Comparison of ENCODE assay signal across 8 cellular contexts in the genomic region with DNA sequence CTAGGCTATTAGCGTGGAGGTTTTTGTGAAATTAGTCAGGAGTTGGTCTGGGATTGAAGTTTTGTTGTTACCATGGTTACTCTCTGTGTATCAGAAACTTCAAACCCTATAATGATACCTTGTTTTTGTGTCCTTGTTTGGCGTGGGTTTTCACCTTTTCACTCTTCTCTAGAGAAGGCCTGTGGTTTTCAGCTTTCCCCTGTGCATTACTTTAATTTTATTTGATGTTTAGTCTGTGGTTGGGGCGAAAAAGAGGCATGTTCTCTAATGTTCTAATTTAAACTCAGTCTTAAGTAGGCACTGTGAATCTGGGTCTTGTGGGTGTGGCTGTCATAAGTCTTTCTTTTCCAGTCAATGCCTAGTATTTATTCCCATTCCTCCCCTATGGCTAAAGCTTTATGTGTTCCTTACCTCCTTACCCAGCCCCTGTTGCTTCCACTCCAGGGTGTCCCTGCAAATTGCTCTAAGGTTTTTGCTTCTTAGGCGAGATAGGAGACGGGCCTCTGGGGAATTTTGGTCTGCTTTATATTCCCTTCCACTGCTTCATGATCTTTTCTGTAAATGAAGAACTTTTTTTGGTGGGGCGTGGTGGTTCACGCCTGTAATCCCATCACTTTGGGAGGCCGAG.
DNase-seq lines count a peak whose midpoint lies in the region; ATAC-seq and TF ChIP-seq lines count a peak whose summit lies in the region.

No MANE protein-coding gene starts in this region.

- no peaks in the 10 kb centered on the region for H3K4me1 ChIP-seq in mammary epithelial cell (ENCODE audit: insufficient read depth, low read length)
- no peaks in the 10 kb centered on the region for H3K4me1 ChIP-seq in breast epithelium

- H3K36me3 Mint-ChIP-seq in activated CD8-positive, alpha-beta T cell treated with anti-CD3 and anti-CD28 coated beads, Interleukin-2, amount 10 ng/mL, durations not matched to agents 7 days and 5 days (ENCODE audit: low read depth): peaks cover 5% of the 10 kb centered on the region

- H3K4me3 ChIP-seq in mammary epithelial cell (replicated peaks in 1 of 3; ENCODE audit: insufficient read depth in 1 of 3, low read depth in 2 of 3, low read length in 3 of 3) (no peak overlapping the region), breast epithelium (no peak overlapping the region)

- CTCF ChIA-PET in mammary epithelial cell (lab: Charles Lee; ENCODE audit: low non-redundant PET): no interaction called here
- CTCF ChIA-PET in activated CD8-positive, alpha-beta T cell treated with anti-CD3 and anti-CD28 coated beads, Interleukin-2, amount 10 ng/mL, durations not matched to agents 7 days and 5 days (lab: Charles Lee): no interaction called here

- H3K27me3 Mint-ChIP-seq in activated CD8-positive, alpha-beta T cell treated with anti-CD3 and anti-CD28 coated beads, Interleukin-2, amount 10 ng/mL, durations not matched to agents 7 days and 5 days (ENCODE audit: low read depth): no peaks in the 10 kb centered on the region

- H3K79me2 ChIP-seq in mammary epithelial cell (ENCODE audit: insufficient read depth, low read length): peaks cover 68% of the 10 kb centered on the region

- H3K27me3 ChIP-seq in mammary epithelial cell (ENCODE audit: insufficient read depth, low read length) (no peaks in the 10 kb centered on the region), breast epithelium (no peaks in the 10 kb centered on the region)

- BruUV-seq in mammary epithelial cell (replicated peaks; lab: Mats Ljungman, UMichigan): no TSS peak

- no peak overlapping the region for H3K9ac ChIP-seq in mammary epithelial cell (ENCODE audit: insufficient read depth, low read length)

- no peak overlapping the region for H3K27ac ChIP-seq in mammary epithelial cell (ENCODE audit: insufficient read depth, low read depth, low read length)
- no peak overlapping the region for H3K27ac ChIP-seq in breast epithelium

- H3K9me3 ChIP-seq in mammary epithelial cell (replicated peaks; ENCODE audit: insufficient read depth, low read length) (no peaks in the 10 kb centered on the region), breast epithelium (no peaks in the 10 kb centered on the region)

- no peaks in the 10 kb centered on the region for H4K20me1 ChIP-seq in mammary epithelial cell (ENCODE audit: insufficient read depth, low read length)

- no peak overlapping the region for H3K4me3 Mint-ChIP-seq in activated CD8-positive, alpha-beta T cell treated with anti-CD3 and anti-CD28 coated beads, Interleukin-2, amount 10 ng/mL, durations not matched to agents 7 days and 5 days

- peaks cover 11% of the 10 kb centered on the region for H3K4me1 Mint-ChIP-seq in activated CD8-positive, alpha-beta T cell treated with anti-CD3 and anti-CD28 coated beads, Interleukin-2, amount 10 ng/mL, durations not matched to agents 7 days and 5 days (ENCODE audit: low read depth)

- 84% methylated on average over 8 of the region's 8 CpGs for WGBS in mammary epithelial cell (ENCODE audit: low coverage, missing lambda C conversion rate)

- in situ Hi-C loops in mammary epithelial cell (cut with MboI; ENCODE audit: low sequenced_read_pairs in 2 of 2): no loop called here

- H3K9me3 Mint-ChIP-seq in activated CD8-positive, alpha-beta T cell treated with anti-CD3 and anti-CD28 coated beads, Interleukin-2, amount 10 ng/mL, durations not matched to agents 7 days and 5 days (ENCODE audit: insufficient read depth): no peaks in the 10 kb centered on the region

- intact Hi-C loops in mammary epithelial cell (cut with micrococcal nuclease): no loop called here
- intact Hi-C loops in breast epithelium (cut with DNase I; ENCODE audit: low total_unique reads): no loop called here

- TF ChIP-seq CTCF in mammary epithelial cell (conservative IDR thresholded peaks at IDR 0.05 in 1 of 2, IDR thresholded peaks at IDR 0.05 in 1 of 2; ENCODE audit: extremely low read depth in 1 of 2, insufficient read depth in 1 of 2, low read depth in 1 of 2, low read length in 2 of 2) (no peak), breast epithelium (IDR thresholded peaks at IDR 0.05) (no peak)

- dilution Hi-C loops in mammary epithelial cell (cut with HindIII; ENCODE audit: low sequenced_read_pairs): no loop called here

- POLR2A ChIA-PET in activated CD8-positive, alpha-beta T cell treated with anti-CD3 and anti-CD28 coated beads, Interleukin-2, amount 10 ng/mL, durations not matched to agents 7 days and 5 days (lab: Charles Lee): interaction anchor here (1.6 kb wide), 1 partner anchor 33 kb away, joined by 5 read pairs; no protein-coding TSS in a partner anchor

- H3K4me2 ChIP-seq in mammary epithelial cell (ENCODE audit: insufficient read depth, low read depth, low read length): no peak overlapping the region

- H3K36me3 ChIP-seq in mammary epithelial cell (ENCODE audit: insufficient read depth, low read length): peaks cover 6% of the 10 kb centered on the region
- no peaks in the 10 kb centered on the region for H3K36me3 ChIP-seq in breast epithelium

- no peak for TF ChIP-seq POLR2A in breast epithelium (IDR thresholded peaks at IDR 0.05)

- H2AFZ ChIP-seq in mammary epithelial cell (ENCODE audit: low read depth, low read length): no peak overlapping the region

- DNase-seq in mammary epithelial cell (peak; percentile 4), breast epithelium (ENCODE audit: low spot score in 2 of 2) (no peak), cerebellum (ENCODE audit: low spot score) (no peak), midbrain (lab: John Stamatoyannopoulos, UW) (no peak), NCI-H1930 (lab: John Stamatoyannopoulos, UW) (no peak)
- no peak for DNase-seq in activated CD8-positive, alpha-beta T cell treated with anti-CD3 and anti-CD28 coated beads, Interleukin-2, amount 10 ng/mL, durations not matched to agents 7 days and 5 days
- DNase-seq in stimulated activated naive CD8-positive, alpha-beta T cell treated with anti-CD3 and anti-CD28 coated beads, Interleukin-15, Interleukin-2, amounts not matched to agents 100 U/mL and 50 U/mL, for 24 hours: no peak

- ATAC-seq in HG02970 (IDR thresholded peaks at IDR 0.05; ENCODE audit: low FRiP score, unreplicated experiment): peak; percentile 82
- ATAC-seq in activated CD8-positive, alpha-beta T cell treated with anti-CD3 and anti-CD28 coated beads, Interleukin-2, amount 10 ng/mL, durations not matched to agents 7 days and 5 days: peak; percentile 89
- peak; percentile 81 for ATAC-seq in stimulated activated naive CD8-positive, alpha-beta T cell treated with anti-CD3 and anti-CD28 coated beads, Interleukin-15, Interleukin-2, amounts not matched to agents 100 U/mL and 50 U/mL, for 24 hours

- H3K27ac Mint-ChIP-seq in activated CD8-positive, alpha-beta T cell treated with anti-CD3 and anti-CD28 coated beads, Interleukin-2, amount 10 ng/mL, durations not matched to agents 7 days and 5 days: peak overlapping the region; percentile 71
